Comparison of ENCODE assay signal across 19 cellular contexts in genomic region chr22:37976022-37976421, GRCh38. TPM values are rescaled to one million over a fixed set of nuclear protein-coding genes. Genes with fewer than 3 reads are reported as not detected.
"Had no signal": no experiment of that assay in that cellular context is flagged by ENCODE, and none has a peak within 500 bp of the region (broad histone marks: within the 10 kb centered on the region; RNA-seq: fewer than 3 reads in every experiment).

No MANE protein-coding gene starts in this region.

RNA-seq across cellular contexts. Expression of gene SOX10, which starts 8.3 kb away (rescaled TPM):
- total RNA-seq: activated B cell treated with CpG ODN at 0.5 μM for 24 hours; activated CD4-positive, alpha-beta memory T cell treated with anti-CD3 and anti-CD28 coated beads for 36 hours; activated CD4-positive, alpha-beta T cell treated with anti-CD3 and anti-CD28 coated beads, Interleukin-2, amount 10 ng/mL, durations not matched to agents 24 days and 14 days; activated CD8-positive, alpha-beta memory T cell treated with anti-CD3 and anti-CD28 coated beads for 36 hours; activated CD8-positive, alpha-beta T cell treated with anti-CD3 and anti-CD28 coated beads for 36 hours; activated naive CD4-positive, alpha-beta T cell treated with anti-CD3 and anti-CD28 coated beads for 36 hours; activated naive CD4-positive, alpha-beta T cell treated with anti-CD3 and anti-CD28 coated beads, Interleukin-2, amount 50 U/mL, for 72 hours; activated naive CD8-positive, alpha-beta T cell treated with anti-CD3 and anti-CD28 coated beads for 36 hours; activated T-cell treated with anti-CD3 and anti-CD28 coated beads, Interleukin-2, amount 50 U/mL, for 4 hours; activated T-cell treated with anti-CD3 and anti-CD28 coated beads, Interleukin-2, amount 50 U/mL, for 72 hours; activated T-helper 1 cell treated with anti-CD3 and anti-CD28 coated beads, Interleukin-12 subunit alpha, Interleukin-12 subunit beta, Interleukin-2, Interleukin-4 antibody, amounts not matched to agents 30 ng/mL and 10 ng/mL and 1 ng/mL, durations not matched to agents 14 hours and 24 hours and 36 hours; activated T-helper 17 cell treated with anti-CD3 and anti-CD28 coated beads, Interleukin-2, amount 50 U/mL, for 72 hours; T-cell; T-helper 1 cell treated with Interleukin-12 subunit alpha and Interleukin-12 subunit beta and Interleukin-4 antibody, amounts not matched to agents 30 ng/mL and 1 ng/mL, for 36 hours; T-helper 17 cell; T-helper 2 cell treated with Interferon-gamma antibody and Interleukin-4, amounts not matched to agents 100 ng/mL and 5 ng/mL, for 36 hours had no signal

RNA-seq across cellular contexts. Expression of gene C22orf23, which starts 22.6 kb away (rescaled TPM):
- total RNA-seq: activated CD8-positive, alpha-beta T cell treated with anti-CD3 and anti-CD28 coated beads for 36 hours; activated naive CD4-positive, alpha-beta T cell treated with anti-CD3 and anti-CD28 coated beads for 36 hours; activated naive CD4-positive, alpha-beta T cell treated with anti-CD3 and anti-CD28 coated beads, Interleukin-2, amount 50 U/mL, for 72 hours; activated T-helper 1 cell treated with anti-CD3 and anti-CD28 coated beads, Interleukin-12 subunit alpha, Interleukin-12 subunit beta, Interleukin-2, Interleukin-4 antibody, amounts not matched to agents 30 ng/mL and 10 ng/mL and 1 ng/mL, durations not matched to agents 14 hours and 24 hours and 36 hours; aorta; astrocyte; body of pancreas; T-cell; T-helper 1 cell treated with Interleukin-12 subunit alpha and Interleukin-12 subunit beta and Interleukin-4 antibody, amounts not matched to agents 30 ng/mL and 1 ng/mL, for 36 hours; T-helper 17 cell; T-helper 2 cell treated with Interferon-gamma antibody and Interleukin-4, amounts not matched to agents 100 ng/mL and 5 ng/mL, for 36 hours had no signal
